8 cellular contexts compared by ENCODE assay signal in genomic region chr10:17645591-17646345, GRCh38. TPM values are rescaled to one million over a fixed set of nuclear protein-coding genes. Genes with fewer than 3 reads are reported as not detected.
DNase-seq lines count a peak whose midpoint lies in the region; ATAC-seq and TF ChIP-seq lines count a peak whose summit lies in the region.

No MANE protein-coding gene starts in this region.

- no peak overlapping the region for H3K4me3 ChIP-seq in KMS-11 (IDR thresholded peaks at IDR 0.05; ENCODE audit: insufficient read depth, low read depth, low read length)

- H3K79me2 ChIP-seq in KMS-11 (ENCODE audit: insufficient read depth, low read depth) = peaks cover 78% of the 10 kb centered on the region

- H3K4me1 Mint-ChIP-seq in chondrocyte (ENCODE audit: low read depth) = peaks cover 61% of the 10 kb centered on the region
- H3K4me1 Mint-ChIP-seq in natural killer cell = peaks cover 56 to 66% of the 10 kb centered on the region in 2 donors

- H3K27me3 Mint-ChIP-seq in chondrocyte (ENCODE audit: low read depth) = no peaks in the 10 kb centered on the region
- H3K27me3 Mint-ChIP-seq in natural killer cell (ENCODE audit: low read depth in 2 of 2) = no peaks in the 10 kb centered on the region

- H3K9me3 Mint-ChIP-seq in chondrocyte (ENCODE audit: low read depth) (no peaks in the 10 kb centered on the region), natural killer cell (no peaks in the 10 kb centered on the region)

- DNase-seq in CD1c-positive myeloid dendritic cell (ENCODE audit: extremely low spot score) = peak; percentile 11
- no peak for DNase-seq in chondrocyte (ENCODE audit: low spot score)
- DNase-seq in natural killer cell = no peak
- no peak for DNase-seq in NCI-H82 treated with DMSO at 0.1 percent for 48 hours (lab: John Stamatoyannopoulos, UW; ENCODE audit: unreplicated experiment)
- DNase-seq in LoVo (ENCODE audit: low spot score) = no peak
- DNase-seq in ecto neural progenitor cell (ENCODE audit: low spot score) = no peak

- peaks cover 23% of the 10 kb centered on the region for H3K4me1 ChIP-seq in KMS-11 (ENCODE audit: low read depth, poor library complexity, severe bottlenecking)

- H3K27ac Mint-ChIP-seq in chondrocyte (ENCODE audit: unreplicated experiment) (peak overlapping the region; percentile 100), natural killer cell (peak overlapping the region; percentile 98)

- H3K36me3 ChIP-seq in KMS-11 (ENCODE audit: insufficient read depth) = no peaks in the 10 kb centered on the region

- TF ChIP-seq CTCF in KMS-11 (conservative IDR thresholded peaks at IDR 0.05; ENCODE audit: low read depth, low read length) = no peak
- TF ChIP-seq CTCF in chondrocyte (IDR thresholded peaks at IDR 0.05) = no peak
- TF ChIP-seq CTCF in natural killer cell (IDR thresholded peaks at IDR 0.05) = no peak

- H3K4me3 Mint-ChIP-seq in chondrocyte (ENCODE audit: unreplicated experiment) (peak overlapping the region; percentile 97), natural killer cell (peak overlapping the region; percentile 98)

- no peaks in the 10 kb centered on the region; the same call in 1 of the 2 replicates for H4K20me1 ChIP-seq in KMS-11 (ENCODE audit: insufficient read depth)

- H3K36me3 Mint-ChIP-seq in chondrocyte (ENCODE audit: low read depth) (peaks cover 2% of the 10 kb centered on the region), natural killer cell (no peaks in the 10 kb centered on the region)

- no peak overlapping the region for H3K27ac ChIP-seq in KMS-11

- peak overlapping the region; percentile 94 for H3K4me2 ChIP-seq in KMS-11

- no peak overlapping the region for H3K9ac ChIP-seq in KMS-11

- no peaks in the 10 kb centered on the region for H3K27me3 ChIP-seq in KMS-11 (ENCODE audit: insufficient read depth, low read depth)

- no peak overlapping the region for H2AFZ ChIP-seq in KMS-11 (ENCODE audit: low read depth)

- intact Hi-C loops in natural killer cell (cut with micrococcal nuclease) = loop anchor here (2.0 kb wide), 1 partner anchor 29 kb away; the partner anchor contains the start of gene HACD1

- no peak for ATAC-seq in natural killer cell
- no peak for ATAC-seq in GM21528 (IDR thresholded peaks at IDR 0.05; ENCODE audit: low FRiP score, unreplicated experiment)

RNA-seq across cellular contexts. Expression of gene STAM, which starts 1.8 kb away (rescaled TPM):
- total RNA-seq in chondrocyte (27.4 to 30.7 TPM (median 27.6 TPM) in 3 replicates), natural killer cell (10 to 100 TPM; 37.8 to 40.2 (median 38.6) TPM)

RNA-seq across cellular contexts. Expression of gene HACD1, which starts 28.6 kb away (rescaled TPM):
- 31.6 to 77.4 TPM (median 71.6 TPM) in 3 replicates for total RNA-seq in chondrocyte
- 1 to 10 TPM in 1 of 3 donors, under 1 TPM in 2; 0.82 to 1.5 (median 0.87) TPM for total RNA-seq in natural killer cell

Comparison
In these comparisons a context has a peak if more than half of its experiments do, and no peak if none do; other contexts are left out.
1. RNA of gene HACD1, which starts 28.6 kb away (total RNA-seq): 31.6 to 77.4 TPM in chondrocyte; 0.82 to 1.5 TPM in natural killer cell; every median in the first group is over 10 times any median in the second.